ENCODE assay signal across 20 cellular contexts in the genomic region with DNA sequence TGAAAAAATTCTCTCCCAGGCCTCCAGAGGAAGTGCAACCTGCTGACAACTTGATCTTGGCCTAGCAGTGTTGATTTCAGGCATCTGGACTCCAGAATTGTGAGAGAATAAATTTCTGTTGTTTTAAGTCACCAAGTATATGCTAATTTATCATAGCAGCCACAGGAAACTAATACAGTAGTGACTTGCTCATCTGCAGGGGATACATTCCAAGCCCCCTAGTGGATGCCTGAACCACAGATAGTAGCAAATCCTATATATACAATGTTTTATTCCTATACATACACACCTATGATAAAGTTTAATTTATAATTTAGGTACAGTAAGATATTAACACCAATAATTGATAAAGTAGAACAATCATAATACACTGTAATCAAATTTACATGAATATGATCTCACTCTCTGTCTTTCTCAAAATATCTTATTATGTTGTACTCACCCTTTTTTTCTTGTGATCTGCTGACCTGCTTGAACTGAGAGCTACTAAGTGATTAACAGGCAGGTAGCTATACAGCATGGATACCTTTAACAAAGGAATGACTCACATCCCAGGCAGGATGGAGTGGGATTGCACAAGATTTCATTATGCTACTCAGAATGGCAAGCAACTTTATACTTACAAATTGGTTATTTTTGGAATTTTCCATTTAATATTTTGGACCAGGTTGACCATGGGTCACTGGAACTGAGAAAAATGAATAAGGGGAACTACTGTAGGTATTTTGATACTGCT.
A peak's percentile ranks its signal among the peaks of the same experiment; 100 is the strongest.
DNase-seq lines count a peak whose midpoint lies in the region; ATAC-seq and TF ChIP-seq lines count a peak whose summit lies in the region.
"Had no signal": no experiment of that assay in that cellular context is flagged by ENCODE, and none has a peak within 500 bp of the region (broad histone marks: within the 10 kb centered on the region; RNA-seq: fewer than 3 reads in every experiment).

No MANE protein-coding gene starts in this region.

- no peaks in the 10 kb centered on the region for H3K9me3 ChIP-seq in WERI-Rb-1 (ENCODE audit: severe bottlenecking)
- H3K9me3 ChIP-seq in hepatocyte (ENCODE audit: low read depth): no peaks in the 10 kb centered on the region
- H3K9me3 ChIP-seq: upper lobe of right lung had no signal

- no peaks in the 10 kb centered on the region for H3K4me1 ChIP-seq in hepatocyte (ENCODE audit: insufficient read depth)
- H3K4me1 ChIP-seq: upper lobe of right lung had no signal

- H2AFZ ChIP-seq in hepatocyte: no peak overlapping the region

- TF ChIP-seq CTCF in 22Rv1 (IDR thresholded peaks at IDR 0.05): 0 out of 2 replicates have a peak, but pooled peaks have one; percentile 9
- 0 out of 2 replicates have a peak, but pooled peaks have one; percentile 1 for TF ChIP-seq CTCF in WERI-Rb-1 (IDR thresholded peaks at IDR 0.05; ENCODE audit: low read depth, low read length)
- TF ChIP-seq CTCF in hepatocyte (IDR thresholded peaks at IDR 0.05; ENCODE audit: poor library complexity): no peak

- no peaks in the 10 kb centered on the region for H3K79me2 ChIP-seq in hepatocyte

- H3K4me3 ChIP-seq in WERI-Rb-1 (ENCODE audit: low read depth, low read length) (no peak overlapping the region), hepatocyte (no peak overlapping the region)
- H3K4me3 ChIP-seq: lung, upper lobe of right lung had no signal

- H3K4me2 ChIP-seq in hepatocyte: no peak overlapping the region

- H3K27ac ChIP-seq in 22Rv1 (no peak overlapping the region), WERI-Rb-1 (no peak overlapping the region), hepatocyte (no peak overlapping the region)
- H3K27ac ChIP-seq: upper lobe of right lung had no signal

- H3K27me3 ChIP-seq in WERI-Rb-1 (ENCODE audit: insufficient read depth, low read depth, severe bottlenecking) (no peaks in the 10 kb centered on the region), hepatocyte (no peaks in the 10 kb centered on the region)
- H3K27me3 ChIP-seq: upper lobe of right lung had no signal

- no peaks in the 10 kb centered on the region for H3K9me2 ChIP-seq in hepatocyte (replicated peaks; ENCODE audit: insufficient read depth)

- peak; percentile 51 for DNase-seq in HPDE6-E6E7 (ENCODE audit: extremely low spot score)
- DNase-seq in WERI-Rb-1: no peak
- peak; percentile 13 for DNase-seq in hepatocyte (ENCODE audit: low spot score)
- DNase-seq in activated CD4-positive, alpha-beta T cell treated with anti-CD3 and anti-CD28 coated beads for 48 hours: no peak
- no peak for DNase-seq in hepatic stellate cell (ENCODE audit: low spot score)
- no peak for DNase-seq in RKO (ENCODE audit: low spot score)
- DNase-seq: activated CD8-positive, alpha-beta T cell treated with anti-CD3 and anti-CD28 coated beads for 36 hours; CD4-positive, CD25-positive, alpha-beta regulatory T cell; foreskin melanocyte; KBM-7; natural killer cell; NCI-H1930; NCI-H526; OCI-M1; stimulated activated CD4-positive, alpha-beta T cell treated with anti-CD3 and anti-CD28 coated beads, Interleukin-15, amount 100 ng/mL, for 24 hours; stimulated activated naive CD8-positive, alpha-beta T cell treated with anti-CD3 and anti-CD28 coated beads, Interleukin-15, Interleukin-2, amounts not matched to agents 100 U/mL and 50 U/mL, for 24 hours; upper lobe of right lung had no signal

- no peaks in the 10 kb centered on the region for H4K20me1 ChIP-seq in hepatocyte (ENCODE audit: insufficient read depth, poor library complexity, severe bottlenecking)

- H3K36me3 ChIP-seq in WERI-Rb-1 (no peaks in the 10 kb centered on the region), hepatocyte (replicated peaks; ENCODE audit: insufficient read depth, low read depth) (no peaks in the 10 kb centered on the region)
- H3K36me3 ChIP-seq: upper lobe of right lung had no signal

- ATAC-seq in HG03460 (IDR thresholded peaks at IDR 0.05; ENCODE audit: unreplicated experiment): no peak
- ATAC-seq: activated CD8-positive, alpha-beta T cell treated with anti-CD3 and anti-CD28 coated beads for 36 hours; natural killer cell; stimulated activated naive CD8-positive, alpha-beta T cell treated with anti-CD3 and anti-CD28 coated beads, Interleukin-15, Interleukin-2, amounts not matched to agents 100 U/mL and 50 U/mL, for 24 hours; upper lobe of right lung had no signal

Comparison
In these comparisons a context has a peak if more than half of its experiments do, and no peak if none do; other contexts are left out.
1. DNase-seq: peak in HPDE6-E6E7 (single experiment) and hepatocyte (single experiment); none in WERI-Rb-1 (single experiment), activated CD4-positive, alpha-beta T cell treated with anti-CD3 and anti-CD28 coated beads for 48 hours (single experiment), hepatic stellate cell (single experiment) and RKO (single experiment).